In genomic region chr14:68214431-68214830, GRCh38 we compare ENCODE assay signal across 25 cellular contexts.
A peak's percentile ranks its signal among the peaks of the same experiment; 100 is the strongest.
DNase-seq lines count a peak whose midpoint lies in the region; TF ChIP-seq lines count a peak whose summit lies in the region.
"Had no signal": no experiment of that assay in that cellular context is flagged by ENCODE, and none has a peak within 500 bp of the region (broad histone marks: within the 10 kb centered on the region; RNA-seq: fewer than 3 reads in every experiment).

No MANE protein-coding gene starts in this region.

- no peaks in the 10 kb centered on the region for H3K27me3 Mint-ChIP-seq in nephron (ENCODE audit: low read depth)
- H3K27me3 Mint-ChIP-seq: activated CD4-positive, alpha-beta memory T cell treated with anti-CD3 and anti-CD28 coated beads, Interleukin-2, amount 10 ng/mL, durations not matched to agents 7 days and 5 days; brain had no signal

- H3K27ac Mint-ChIP-seq in nephron = peak overlapping the region; percentile 15 to 60 (median 51)
- H3K27ac Mint-ChIP-seq: activated CD4-positive, alpha-beta memory T cell treated with anti-CD3 and anti-CD28 coated beads, Interleukin-2, amount 10 ng/mL, durations not matched to agents 7 days and 5 days; H9 had no signal

- H3K4me3 Mint-ChIP-seq in nephron = no peak overlapping the region
- H3K4me3 Mint-ChIP-seq: activated CD4-positive, alpha-beta memory T cell treated with anti-CD3 and anti-CD28 coated beads, Interleukin-2, amount 10 ng/mL, durations not matched to agents 7 days and 5 days; brain; H9 had no signal

- intact Hi-C loops in posterior cingulate gyrus (cut with DNase I) = no loop called here

- no peaks in the 10 kb centered on the region for H3K9me3 Mint-ChIP-seq in nephron
- H3K9me3 Mint-ChIP-seq: activated CD4-positive, alpha-beta memory T cell treated with anti-CD3 and anti-CD28 coated beads, Interleukin-2, amount 10 ng/mL, durations not matched to agents 7 days and 5 days; H9 had no signal

- H3K4me3 ChIP-seq in LNCaP clone FGC (ENCODE audit: low read depth, low read length) = no peak overlapping the region
- H3K4me3 ChIP-seq: A549, colonic mucosa, stomach had no signal

- H3K36me3 Mint-ChIP-seq in nephron (ENCODE audit: low read depth) = no peaks in the 10 kb centered on the region
- H3K36me3 Mint-ChIP-seq: brain had no signal

- TF ChIP-seq CTCF in LNCaP clone FGC (IDR thresholded peaks at IDR 0.05; ENCODE audit: control insufficient read depth, extremely low read depth, insufficient read depth) (no peak), nephron (IDR thresholded peaks at IDR 0.05; ENCODE audit: unreplicated experiment in 3 of 3) (no peak)

- peaks cover 66% of the 10 kb centered on the region for H3K4me1 Mint-ChIP-seq in nephron

- peak in 2 of 3 experiments; percentile 23 to 74 for DNase-seq in NCI-H1417 (lab: John Stamatoyannopoulos, UW)
- DNase-seq in NCI-H1417 treated with DMSO at 0.1 percent for 48 hours (lab: John Stamatoyannopoulos, UW) = no peak
- DNase-seq in LNCaP clone FGC (ENCODE audit: low read depth) = peak; percentile 25
- DNase-seq in amniotic epithelial cell (ENCODE audit: low read depth) = peak; percentile 80
- no peak for DNase-seq in posterior cingulate gyrus
- no peak for DNase-seq in NCI-H82 (lab: John Stamatoyannopoulos, UW)
- DNase-seq in cerebellum (ENCODE audit: low spot score) = no peak
- DNase-seq: activated CD4-positive, alpha-beta memory T cell treated with anti-CD3 and anti-CD28 coated beads, Interleukin-2, amount 10 ng/mL, durations not matched to agents 7 days and 5 days; activated effector memory CD4-positive, alpha-beta T cell treated with anti-CD3 and anti-CD28 coated beads, Interleukin-2, amount 50 U/mL, for 16 hours; Caco-2; colonic mucosa; H9; IMR-90; NCI-H1694 treated with DMSO at 0.1 percent for 48 hours; occipital lobe; retina; RPMI8226; stimulated activated CD4-positive, alpha-beta T cell treated with anti-CD3 and anti-CD28 coated beads, Interleukin-12 subunit alpha, Interleukin-12 subunit beta, amount 100 ng/mL, for 4 hours; stimulated activated CD4-positive, alpha-beta T cell treated with anti-CD3 and anti-CD28 coated beads, Interleukin-4, amount 100 ng/mL, for 4 hours; stomach; T-helper 9 cell; trophoblast cell had no signal

Comparison
In these comparisons a context has a peak if more than half of its experiments do, and no peak if none do; other contexts are left out.
1. DNase-seq: peak in NCI-H1417 (2 of 3), LNCaP clone FGC (single experiment) and amniotic epithelial cell (single experiment); none in NCI-H1417 treated with DMSO at 0.1 percent for 48 hours (single experiment), posterior cingulate gyrus (0 of 10), NCI-H82 (single experiment) and cerebellum (single experiment).